ENCODE assay signal across 1 cellular context in the genomic region with DNA sequence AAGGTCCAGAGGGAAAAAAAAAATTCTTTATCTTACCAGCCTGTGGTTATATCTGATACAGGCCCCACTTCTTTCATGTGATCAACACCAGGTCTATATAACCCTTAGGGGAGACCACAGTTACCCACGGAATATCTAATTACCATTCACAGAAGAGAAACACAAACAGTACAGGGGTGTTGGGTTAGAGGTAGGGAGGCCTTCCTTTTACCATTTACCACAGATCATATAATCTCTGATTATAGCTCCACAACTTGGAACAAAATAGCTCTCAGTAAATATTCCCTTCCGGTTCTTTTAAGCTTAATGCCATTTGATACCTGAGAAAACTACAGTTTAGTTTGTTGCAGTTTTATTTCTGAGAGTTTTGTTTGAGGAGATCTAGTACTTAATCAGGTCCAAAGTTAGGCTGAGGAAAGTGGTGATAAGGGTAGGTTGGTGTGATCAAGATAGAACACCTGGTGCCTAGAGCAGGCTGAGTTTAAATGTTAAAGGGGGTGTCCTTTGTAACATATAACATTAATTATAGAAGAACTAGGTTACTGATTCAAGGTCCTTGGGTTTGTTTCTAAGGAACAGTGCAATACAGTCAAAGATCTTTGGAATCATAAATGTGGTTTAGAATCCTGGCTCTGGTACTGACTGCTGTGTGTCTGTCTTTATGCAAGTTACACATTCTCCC.
TF ChIP-seq lines count a peak whose summit lies in the region.

No MANE protein-coding gene starts in this region.

TF ChIP-seq in HEK293, 187 proteins besides CTCF, POLR2A, EP300 and RAD21 (continued from another document and continues in another):
- TF ChIP-seq SP7 (tag by site-specific recombination; IDR thresholded peaks at IDR 0.05) (peak; percentile 95), ZNF692 (tag by site-specific recombination; IDR thresholded peaks at IDR 0.05) (peak; percentile 24), ZNF10 (tag by site-specific recombination; IDR thresholded peaks at IDR 0.05) (no peak), ZBTB20 (tag by site-specific recombination; IDR thresholded peaks at IDR 0.05) (no peak), ZSCAN4 (tag by site-specific recombination; IDR thresholded peaks at IDR 0.05) (no peak), RBAK (tag by site-specific recombination; IDR thresholded peaks at IDR 0.05) (no peak), PRDM10 (tag by site-specific recombination; IDR thresholded peaks at IDR 0.05) (peak; percentile 73), GLIS1 (tag by site-specific recombination; IDR thresholded peaks at IDR 0.05) (peak; percentile 25; the same call in 1 of the 2 replicates), TCF7L2 (IDR thresholded peaks at IDR 0.05; ENCODE audit: borderline replicate concordance, low read depth, low read length) (no peak; the same call in 1 of the 2 replicates), ZSCAN23 (tag by site-specific recombination; IDR thresholded peaks at IDR 0.05) (0 out of 2 replicates have a peak, but pooled peaks have one; percentile 11), ZNF768 (tag by site-specific recombination; IDR thresholded peaks at IDR 0.05) (no peak), ZNF37A (tag by site-specific recombination; IDR thresholded peaks at IDR 0.05) (no peak), OSR2 (tag by site-specific recombination; IDR thresholded peaks at IDR 0.05) (peak; percentile 63; the same call in 1 of the 2 replicates), ZNF426 (tag by site-specific recombination; IDR thresholded peaks at IDR 0.05) (no peak), ZNF518A (tag by site-specific recombination; conservative IDR thresholded peaks at IDR 0.05; ENCODE audit: low read depth) (peak; percentile 14; the same call in 1 of the 2 replicates), SCRT2 (tag by site-specific recombination; IDR thresholded peaks at IDR 0.05) (no peak), ZNF707 (tag by site-specific recombination; IDR thresholded peaks at IDR 0.05) (no peak), ZNF148 (tag by site-specific recombination; IDR thresholded peaks at IDR 0.05; ENCODE audit: borderline replicate concordance) (no peak), ZBTB8A (tag by site-specific recombination; IDR thresholded peaks at IDR 0.05) (no peak), ZNF112 (tag by site-specific recombination; IDR thresholded peaks at IDR 0.05) (no peak), PRDM6 (tag by site-specific recombination; IDR thresholded peaks at IDR 0.05) (peak; percentile 74), ZXDB (tag by site-specific recombination; IDR thresholded peaks at IDR 0.05) (0 out of 2 replicates have a peak, but pooled peaks have one; percentile 34), ZNF558 (tag by site-specific recombination; IDR thresholded peaks at IDR 0.05) (peak; percentile 13; the same call in 1 of the 2 replicates), ZNF777 (tag by site-specific recombination; IDR thresholded peaks at IDR 0.05; ENCODE audit: borderline replicate concordance) (no peak)
- TF ChIP-seq, protein P1, sequence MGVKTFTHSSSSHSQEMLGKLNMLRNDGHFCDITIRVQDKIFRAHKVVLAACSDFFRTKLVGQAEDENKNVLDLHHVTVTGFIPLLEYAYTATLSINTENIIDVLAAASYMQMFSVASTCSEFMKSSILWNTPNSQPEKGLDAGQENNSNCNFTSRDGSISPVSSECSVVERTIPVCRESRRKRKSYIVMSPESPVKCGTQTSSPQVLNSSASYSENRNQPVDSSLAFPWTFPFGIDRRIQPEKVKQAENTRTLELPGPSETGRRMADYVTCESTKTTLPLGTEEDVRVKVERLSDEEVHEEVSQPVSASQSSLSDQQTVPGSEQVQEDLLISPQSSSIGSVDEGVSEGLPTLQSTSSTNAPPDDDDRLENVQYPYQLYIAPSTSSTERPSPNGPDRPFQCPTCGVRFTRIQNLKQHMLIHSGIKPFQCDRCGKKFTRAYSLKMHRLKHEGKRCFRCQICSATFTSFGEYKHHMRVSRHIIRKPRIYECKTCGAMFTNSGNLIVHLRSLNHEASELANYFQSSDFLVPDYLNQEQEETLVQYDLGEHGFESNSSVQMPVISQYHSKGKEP (tag by site-specific recombination; IDR thresholded peaks at IDR 0.05), result 0 out of 2 replicates have a peak, but pooled peaks have one; percentile 4
- TF ChIP-seq, protein P2, sequence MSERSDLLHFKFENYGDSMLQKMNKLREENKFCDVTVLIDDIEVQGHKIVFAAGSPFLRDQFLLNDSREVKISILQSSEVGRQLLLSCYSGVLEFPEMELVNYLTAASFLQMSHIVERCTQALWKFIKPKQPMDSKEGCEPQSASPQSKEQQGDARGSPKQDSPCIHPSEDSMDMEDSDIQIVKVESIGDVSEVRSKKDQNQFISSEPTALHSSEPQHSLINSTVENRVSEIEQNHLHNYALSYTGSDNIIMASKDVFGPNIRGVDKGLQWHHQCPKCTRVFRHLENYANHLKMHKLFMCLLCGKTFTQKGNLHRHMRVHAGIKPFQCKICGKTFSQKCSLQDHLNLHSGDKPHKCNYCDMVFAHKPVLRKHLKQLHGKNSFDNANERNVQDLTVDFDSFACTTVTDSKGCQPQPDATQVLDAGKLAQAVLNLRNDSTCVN (tag by site-specific recombination; optimal IDR thresholded peaks at IDR 0.05), result no peak
- TF ChIP-seq, protein P3, sequence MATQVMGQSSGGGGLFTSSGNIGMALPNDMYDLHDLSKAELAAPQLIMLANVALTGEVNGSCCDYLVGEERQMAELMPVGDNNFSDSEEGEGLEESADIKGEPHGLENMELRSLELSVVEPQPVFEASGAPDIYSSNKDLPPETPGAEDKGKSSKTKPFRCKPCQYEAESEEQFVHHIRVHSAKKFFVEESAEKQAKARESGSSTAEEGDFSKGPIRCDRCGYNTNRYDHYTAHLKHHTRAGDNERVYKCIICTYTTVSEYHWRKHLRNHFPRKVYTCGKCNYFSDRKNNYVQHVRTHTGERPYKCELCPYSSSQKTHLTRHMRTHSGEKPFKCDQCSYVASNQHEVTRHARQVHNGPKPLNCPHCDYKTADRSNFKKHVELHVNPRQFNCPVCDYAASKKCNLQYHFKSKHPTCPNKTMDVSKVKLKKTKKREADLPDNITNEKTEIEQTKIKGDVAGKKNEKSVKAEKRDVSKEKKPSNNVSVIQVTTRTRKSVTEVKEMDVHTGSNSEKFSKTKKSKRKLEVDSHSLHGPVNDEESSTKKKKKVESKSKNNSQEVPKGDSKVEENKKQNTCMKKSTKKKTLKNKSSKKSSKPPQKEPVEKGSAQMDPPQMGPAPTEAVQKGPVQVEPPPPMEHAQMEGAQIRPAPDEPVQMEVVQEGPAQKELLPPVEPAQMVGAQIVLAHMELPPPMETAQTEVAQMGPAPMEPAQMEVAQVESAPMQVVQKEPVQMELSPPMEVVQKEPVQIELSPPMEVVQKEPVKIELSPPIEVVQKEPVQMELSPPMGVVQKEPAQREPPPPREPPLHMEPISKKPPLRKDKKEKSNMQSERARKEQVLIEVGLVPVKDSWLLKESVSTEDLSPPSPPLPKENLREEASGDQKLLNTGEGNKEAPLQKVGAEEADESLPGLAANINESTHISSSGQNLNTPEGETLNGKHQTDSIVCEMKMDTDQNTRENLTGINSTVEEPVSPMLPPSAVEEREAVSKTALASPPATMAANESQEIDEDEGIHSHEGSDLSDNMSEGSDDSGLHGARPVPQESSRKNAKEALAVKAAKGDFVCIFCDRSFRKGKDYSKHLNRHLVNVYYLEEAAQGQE (tag by site-specific recombination; IDR thresholded peaks at IDR 0.05), result no peak
